8 cellular contexts compared by ENCODE assay signal in genomic region chr6:43477235-43478007, GRCh38. TPM values are rescaled to one million over a fixed set of nuclear protein-coding genes. Genes with fewer than 3 reads are reported as not detected.
DNase-seq lines count a peak whose midpoint lies in the region; ATAC-seq and TF ChIP-seq lines count a peak whose summit lies in the region.

A gene with protein sequence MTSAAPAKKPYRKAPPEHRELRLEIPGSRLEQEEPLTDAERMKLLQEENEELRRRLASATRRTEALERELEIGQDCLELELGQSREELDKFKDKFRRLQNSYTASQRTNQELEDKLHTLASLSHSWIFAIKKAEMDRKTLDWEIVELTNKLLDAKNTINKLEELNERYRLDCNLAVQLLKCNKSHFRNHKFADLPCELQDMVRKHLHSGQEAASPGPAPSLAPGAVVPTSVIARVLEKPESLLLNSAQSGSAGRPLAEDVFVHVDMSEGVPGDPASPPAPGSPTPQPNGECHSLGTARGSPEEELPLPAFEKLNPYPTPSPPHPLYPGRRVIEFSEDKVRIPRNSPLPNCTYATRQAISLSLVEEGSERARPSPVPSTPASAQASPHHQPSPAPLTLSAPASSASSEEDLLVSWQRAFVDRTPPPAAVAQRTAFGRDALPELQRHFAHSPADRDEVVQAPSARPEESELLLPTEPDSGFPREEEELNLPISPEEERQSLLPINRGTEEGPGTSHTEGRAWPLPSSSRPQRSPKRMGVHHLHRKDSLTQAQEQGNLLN (plus strand): TSS chr6:43477570. CDS start chr6:43499002, 21,432 bp downstream.

- H3K4me3 ChIP-seq in Panc1 (ENCODE audit: low read depth in 2 of 2, low read length in 2 of 2) (peak within 1 kb of the TSS; percentile 62 to 74), esophagus muscularis mucosa (peak within 1 kb of the TSS; percentile 72 to 82 (median 80)), muscle layer of duodenum (ENCODE audit: low read depth in 1 of 2, low read length in 2 of 2) (peak within 1 kb of the TSS; percentile 84 to 86)

- TF ChIP-seq EP300 in esophagus muscularis mucosa (IDR thresholded peaks at IDR 0.05), result no peak

- DNase-seq in Caki2 (ENCODE audit: low read depth) (peak; percentile 72), KBM-7 (peak; percentile 69), Panc1 (ENCODE audit: low read depth, low spot score) (no peak), esophagus muscularis mucosa (ENCODE audit: extremely low spot score) (peak; percentile 97)
- peak; percentile 99 for DNase-seq in activated T-cell treated with anti-CD3 and anti-CD28 coated beads, Interleukin-2, amount 50 U/mL, for 48 hours
- DNase-seq in stimulated activated CD8-positive, alpha-beta memory T cell treated with anti-CD3 and anti-CD28 coated beads, Interleukin-7, amount 100 ng/mL, for 24 hours (ENCODE audit: low read depth), result peak; percentile 97

- peak; percentile 90 for ATAC-seq in GM21447 (IDR thresholded peaks at IDR 0.05; ENCODE audit: unreplicated experiment)
- ATAC-seq in Panc1, result peak; percentile 100

- H3K27me3 ChIP-seq in Panc1 (ENCODE audit: control insufficient read depth, insufficient read depth, low read length) (no peaks in the 10 kb centered on the region), esophagus muscularis mucosa (peaks cover 0 to under 1% (median 0%) of the 10 kb centered on the region in 4 donors), muscle layer of duodenum (ENCODE audit: low read depth, low read length) (no peaks in the 10 kb centered on the region)

- under 1% methylated on average over 33 of the region's 34 CpGs for WGBS in esophagus muscularis mucosa

- BruUV-seq in Panc1 (replicated peaks; lab: Mats Ljungman, UMichigan), result no TSS peak

- TF ChIP-seq CTCF in Panc1 (IDR thresholded peaks at IDR 0.05) (no peak), esophagus muscularis mucosa (IDR thresholded peaks at IDR 0.05) (no peak)

- H3K9me3 ChIP-seq in Panc1 (ENCODE audit: control insufficient read depth, insufficient read depth, low read depth, low read length), result no peaks in the 10 kb centered on the region
- no peaks in the 10 kb centered on the region for H3K9me3 ChIP-seq in esophagus muscularis mucosa
- no peaks in the 10 kb centered on the region for H3K9me3 ChIP-seq in muscle layer of duodenum (ENCODE audit: control insufficient read depth in 1 of 2, low read length in 2 of 2)

- CTCF ChIA-PET in Panc1 (lab: Charles Lee), result interaction anchor here (0.6 to 0.8 kb wide), 8 partner anchors 12 to 46 kb away, joined by 3 to 8 read pairs (median 4); partner anchors contain the start of gene LRRC73

- in situ Hi-C loops in Caki2 (cut with HindIII; ENCODE audit: low pct_unique_long_range_greater_than_20kb, low sequenced_read_pairs) (no loop called here), KBM-7 (cut with MboI; ENCODE audit: low pct_unique_long_range_greater_than_20kb, low sequenced_read_pairs) (no loop called here), Panc1 (cut with HindIII; ENCODE audit: low pct_unique_long_range_greater_than_20kb, low sequenced_read_pairs) (no loop called here)

- H3K27ac ChIP-seq in Panc1 (ENCODE audit: low read length) (peak within 1 kb of the TSS; percentile 81), esophagus muscularis mucosa (replicated peaks in 1 of 4) (peak within 1 kb of the TSS; percentile 80 to 86 (median 84)), muscle layer of duodenum (ENCODE audit: low read length) (peak within 1 kb of the TSS; percentile 82)

- H3K36me3 ChIP-seq in Panc1 (ENCODE audit: control insufficient read depth, insufficient read depth, low read length) (no peaks in the 10 kb centered on the region), esophagus muscularis mucosa (peaks cover 0 to under 1% (median 0%) of the 10 kb centered on the region in 4 donors), muscle layer of duodenum (ENCODE audit: control insufficient read depth in 1 of 2, insufficient read depth in 2 of 2, low read length in 2 of 2) (no peaks in the 10 kb centered on the region)

- peaks cover 13% of the 10 kb centered on the region for H3K4me1 ChIP-seq in Panc1 (ENCODE audit: control insufficient read depth, insufficient read depth, low read length)
- peaks cover 22 to 45% (median 38%) of the 10 kb centered on the region in 4 donors for H3K4me1 ChIP-seq in esophagus muscularis mucosa
- H3K4me1 ChIP-seq in muscle layer of duodenum (ENCODE audit: control insufficient read depth in 1 of 2, insufficient read depth in 2 of 2, low read length in 2 of 2), result peaks cover 15 to 23% of the 10 kb centered on the region in 2 donors

- intact Hi-C loops in Panc1 (cut with micrococcal nuclease; ENCODE audit: unreplicated experiment) (no loop called here), esophagus muscularis mucosa (cut with DNase I) (no loop called here)

- peak; percentile 74 for TF ChIP-seq POLR2A in esophagus muscularis mucosa (IDR thresholded peaks at IDR 0.05; ENCODE audit: low read depth)

- POLR2A ChIA-PET in Panc1 (lab: Charles Lee), result interaction anchor here (0.6 to 0.7 kb wide), 6 partner anchors 18 to 584 kb away, joined by 3 to 4 read pairs (median 3); partner anchors contain the start of gene LRRC73

RNA-seq across cellular contexts. Expression of the gene that starts here (rescaled TPM):
- total RNA-seq in Caki2 (2014; rRNA removed; shearing (Covaris generic); ENCODE audit: low replicate concordance), result 20.2 and 22.7 TPM in 2 replicates
- total RNA-seq in Panc1 (2021; ENCODE audit: unreplicated experiment), result 42.7 TPM
- polyA plus RNA-seq in Panc1 (2012; ENCODE audit: insufficient read length), result 37.8 TPM
- total RNA-seq in esophagus muscularis mucosa, result 10 to 100 TPM; 19.9 to 34.4 (median 26.4) TPM
